In the genomic region with DNA sequence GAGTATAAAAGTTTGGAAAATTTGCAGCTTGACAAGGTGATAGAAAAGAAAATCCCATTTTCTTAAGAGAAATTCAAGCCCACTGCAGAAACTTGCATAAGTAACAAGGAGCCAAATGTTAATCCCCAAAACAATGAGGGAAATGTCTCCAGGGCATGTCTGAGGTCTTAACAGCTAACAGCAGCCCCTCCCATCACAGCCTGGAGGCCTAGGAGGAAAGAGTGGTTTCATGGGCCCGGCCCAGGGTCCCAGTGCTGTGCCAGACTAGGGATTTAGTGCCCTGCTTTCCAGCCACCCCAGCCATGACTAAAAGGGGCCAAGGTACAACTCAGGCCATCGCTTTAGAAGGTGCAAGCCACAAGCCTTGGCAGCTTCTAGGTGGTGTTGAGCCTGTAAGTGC, we compare ENCODE assay signal across 23 cellular contexts.
DNase-seq lines count a peak whose midpoint lies in the region; ATAC-seq lines count a peak whose summit lies in the region.
"Had no signal": no experiment of that assay in that cellular context is flagged by ENCODE, and none has a peak within 500 bp of the region (broad histone marks: within the 10 kb centered on the region; RNA-seq: fewer than 3 reads in every experiment).

No MANE protein-coding gene starts in this region.

- no peak for ATAC-seq in Right ventricle myocardium superior (ENCODE audit: poor library complexity)
- ATAC-seq in Right ventricle myocardium inferior: no peak
- ATAC-seq in HG03521 (IDR thresholded peaks at IDR 0.05; ENCODE audit: unreplicated experiment): no peak
- no peak for ATAC-seq in GM21515 (IDR thresholded peaks at IDR 0.05; ENCODE audit: unreplicated experiment)
- ATAC-seq: Panc1, SK-N-SH treated with all-trans-retinoic acid at 6 μM for 48 hours had no signal

- H3K27me3 ChIP-seq in SJCRH30: no peaks in the 10 kb centered on the region
- no peaks in the 10 kb centered on the region for H3K27me3 ChIP-seq in mesenchymal stem cell (ENCODE audit: control insufficient read depth in 1 of 2, insufficient read depth in 1 of 2, low read length in 2 of 2)
- H3K27me3 ChIP-seq: BE2C had no signal

- no peak overlapping the region for H4K91ac ChIP-seq in mesenchymal stem cell (ENCODE audit: low read length)

- peak overlapping the region; percentile 49 for H2BK120ac ChIP-seq in mesenchymal stem cell (ENCODE audit: low read depth, low read length)

- DNase-seq in Right ventricle myocardium superior (peak; percentile 33), Right ventricle myocardium inferior (ENCODE audit: missing footprints) (no peak), SJCRH30 (peak in 1 of 2 experiments; percentile 18), mesenchymal stem cell (no peak), DMS 273 treated with DMSO at 0.1 percent for 48 hours (lab: John Stamatoyannopoulos, UW) (no peak), RKO (ENCODE audit: low spot score) (no peak)
- DNase-seq: 8988T; ACHN; BE2C; CD8-positive, alpha-beta memory T cell; DMS79 treated with DMSO at 0.1 percent for 48 hours; MV-4-11; NCI-H1105; NCI-H1436 treated with DMSO at 0.1 percent for 48 hours; NCI-H187 treated with DMSO at 0.1 percent for 48 hours; NCI-H2171 treated with DMSO at 0.1 percent for 48 hours; NCI-H345; NCI-H510A treated with DMSO at 0.1 percent for 48 hours; NK-92 treated with Interleukin-12 subunit alpha and Interleukin-12 subunit beta, amount 100 ng/mL, for 24 hours had no signal

- H2BK15ac ChIP-seq in mesenchymal stem cell (ENCODE audit: low read depth, poor library complexity, severe bottlenecking): no peak overlapping the region

- H3K27ac ChIP-seq in SJCRH30: peak overlapping the region; percentile 83
- no peak overlapping the region for H3K27ac ChIP-seq in mesenchymal stem cell (ENCODE audit: low read length, poor library complexity, severe bottlenecking)

- H3K4ac ChIP-seq in mesenchymal stem cell (ENCODE audit: low read depth in 1 of 2, low read length in 2 of 2): no peak overlapping the region

- H3K4me2 ChIP-seq in mesenchymal stem cell (ENCODE audit: low read length, poor library complexity, severe bottlenecking): no peak overlapping the region

- H3K4me1 ChIP-seq in SJCRH30 (peaks cover 25% of the 10 kb centered on the region), mesenchymal stem cell (ENCODE audit: control insufficient read depth, insufficient read depth, low read depth, low read length) (peaks cover 5% of the 10 kb centered on the region)
- H3K4me1 ChIP-seq: BE2C had no signal

- H3K36me3 ChIP-seq in SJCRH30 (no peaks in the 10 kb centered on the region), mesenchymal stem cell (ENCODE audit: control insufficient read depth in 1 of 2, insufficient read depth in 2 of 2, low read depth in 1 of 2, low read length in 2 of 2) (no peaks in the 10 kb centered on the region)
- H3K36me3 ChIP-seq: BE2C had no signal

- no peak overlapping the region for H3K9ac ChIP-seq in mesenchymal stem cell (ENCODE audit: low read length)

- H3K23ac ChIP-seq in mesenchymal stem cell (ENCODE audit: low read length in 2 of 2): no peak overlapping the region

- H2AFZ ChIP-seq in mesenchymal stem cell (ENCODE audit: low read depth, low read length): no peak overlapping the region

- H3K9me3 ChIP-seq in SJCRH30 (replicated peaks): no peaks in the 10 kb centered on the region
- no peaks in the 10 kb centered on the region for H3K9me3 ChIP-seq in mesenchymal stem cell (ENCODE audit: control insufficient read depth, low read length)
- H3K9me3 ChIP-seq: BE2C had no signal

- peak overlapping the region; percentile 3 for H2AK5ac ChIP-seq in mesenchymal stem cell (ENCODE audit: low read length, severe bottlenecking)

- H3K14ac ChIP-seq in mesenchymal stem cell (ENCODE audit: low read length in 2 of 2): no peak overlapping the region

- WGBS in mesenchymal stem cell: 94% methylated on average over 2 of the region's 2 CpGs

- intact Hi-C loops in Right ventricle myocardium superior (cut with DNase I): no loop called here
- intact Hi-C loops in Right ventricle myocardium inferior (cut with DNase I): no loop called here

- H3K4me3 ChIP-seq in SJCRH30 (no peak overlapping the region), mesenchymal stem cell (ENCODE audit: insufficient read depth in 1 of 2, low read depth in 1 of 2, low read length in 2 of 2) (no peak overlapping the region)

- no peak overlapping the region for H4K8ac ChIP-seq in mesenchymal stem cell (ENCODE audit: low read length)

- H2BK12ac ChIP-seq in mesenchymal stem cell (ENCODE audit: low read length in 2 of 2): no peak overlapping the region

- H3K18ac ChIP-seq in mesenchymal stem cell (ENCODE audit: low read depth in 1 of 2, low read length in 2 of 2): no peak overlapping the region

- no peaks in the 10 kb centered on the region for H3K79me1 ChIP-seq in mesenchymal stem cell (replicated peaks; ENCODE audit: low read length, poor library complexity, severe bottlenecking)

- H2BK5ac ChIP-seq in mesenchymal stem cell (ENCODE audit: low read depth, low read length, poor library complexity, severe bottlenecking): no peak overlapping the region
